ENCODE assay signal across 14 cellular contexts in the genomic region with DNA sequence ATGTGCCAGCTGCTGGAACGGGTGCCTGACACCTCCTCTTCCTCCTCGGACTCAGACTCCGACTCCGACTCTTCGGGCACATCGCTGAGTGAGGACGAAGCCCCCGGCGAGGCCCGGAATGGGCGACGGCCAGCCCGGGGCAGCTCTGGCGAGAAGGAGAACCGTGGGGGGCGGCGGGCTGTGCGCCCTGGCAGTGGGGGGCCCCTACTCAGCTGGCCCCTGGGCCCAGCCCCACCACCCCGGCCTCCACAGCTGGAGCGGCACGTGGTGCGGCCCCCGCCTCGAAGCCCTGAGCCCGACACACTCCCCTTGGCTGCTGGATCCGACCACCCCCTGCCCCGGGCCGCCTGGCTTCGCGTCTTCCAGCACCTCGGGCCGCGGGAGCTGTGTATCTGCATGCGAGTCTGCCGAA. TPM values are rescaled to one million over a fixed set of nuclear protein-coding genes. Genes with fewer than 3 reads are reported as not detected.
DNase-seq lines count a peak whose midpoint lies in the region; ATAC-seq and TF ChIP-seq lines count a peak whose summit lies in the region.
"Had no signal": no experiment of that assay in that cellular context is flagged by ENCODE, and none has a peak within 500 bp of the region (broad histone marks: within the 10 kb centered on the region; RNA-seq: fewer than 3 reads in every experiment).

No MANE protein-coding gene starts in this region.

- no peak for TF ChIP-seq POLR2A in heart left ventricle (IDR thresholded peaks at IDR 0.05)
- no peak for TF ChIP-seq POLR2A in spleen (IDR thresholded peaks at IDR 0.05)

- H3K9me3 Mint-ChIP-seq in chondrocyte (ENCODE audit: low read depth), result no peaks in the 10 kb centered on the region
- H3K9me3 Mint-ChIP-seq: CD4-positive, alpha-beta T cell; IgD-negative memory B cell had no signal

- H3K9me3 ChIP-seq in heart left ventricle (no peaks in the 10 kb centered on the region), right atrium auricular region (no peaks in the 10 kb centered on the region), BLaER1 (no peaks in the 10 kb centered on the region), spleen (no peaks in the 10 kb centered on the region)

- 0 out of 2 replicates have a peak overlapping the region, but pooled peaks have one; percentile 4 for H3K9ac ChIP-seq in BLaER1

- H3K27me3 Mint-ChIP-seq in chondrocyte (ENCODE audit: low read depth), result no peaks in the 10 kb centered on the region
- H3K27me3 Mint-ChIP-seq: CD4-positive, alpha-beta T cell; IgD-negative memory B cell had no signal

- H3K4me3 ChIP-seq in heart left ventricle (no peak overlapping the region), right atrium auricular region (no peak overlapping the region), BLaER1 (no peak overlapping the region), spleen (no peak overlapping the region)

- DNase-seq in heart left ventricle (no peak), right atrium auricular region (ENCODE audit: low spot score) (no peak), chondrocyte (ENCODE audit: low spot score) (peak; percentile 94), spleen (peak; percentile 78), posterior cingulate gyrus (no peak)
- DNase-seq: ACHN; C1 segment of cervical spinal cord; Calu3; CD4-positive, alpha-beta T cell; DMS 273 treated with DMSO at 0.1 percent for 48 hours had no signal

- H3K4me1 Mint-ChIP-seq in chondrocyte (ENCODE audit: low read depth), result peaks cover 13% of the 10 kb centered on the region

- peaks cover 0 to 21% (median 2%) of the 10 kb centered on the region in 12 donors for H3K4me1 ChIP-seq in heart left ventricle
- peaks cover 0 to 13% of the 10 kb centered on the region in 2 donors for H3K4me1 ChIP-seq in right atrium auricular region
- H3K4me1 ChIP-seq in BLaER1, result peaks cover 49% of the 10 kb centered on the region
- peaks cover 0 to 20% (median 5%) of the 10 kb centered on the region in 6 donors for H3K4me1 ChIP-seq in spleen

- ATAC-seq in heart left ventricle (no peak), GM18519 (IDR thresholded peaks at IDR 0.05; ENCODE audit: low FRiP score, unreplicated experiment) (no peak)
- ATAC-seq: HCT116 had no signal

- no peak overlapping the region for H3K4me3 Mint-ChIP-seq in chondrocyte (ENCODE audit: unreplicated experiment)
- H3K4me3 Mint-ChIP-seq: CD4-positive, alpha-beta T cell; IgD-negative memory B cell had no signal

- H3K36me3 ChIP-seq in heart left ventricle, result peaks cover 0 to 47% (median 22%) of the 10 kb centered on the region in 9 donors
- peaks cover 24% of the 10 kb centered on the region for H3K36me3 ChIP-seq in right atrium auricular region
- peaks cover 86% of the 10 kb centered on the region for H3K36me3 ChIP-seq in BLaER1
- peaks cover 0 to 97% (median 31%) of the 10 kb centered on the region in 6 donors for H3K36me3 ChIP-seq in spleen

- intact Hi-C loops in heart left ventricle (cut with DNase I) (no loop called here), spleen (cut with DNase I; ENCODE audit: low total_unique reads) (no loop called here), posterior cingulate gyrus (cut with DNase I) (no loop called here)

- H3K36me3 Mint-ChIP-seq in chondrocyte (ENCODE audit: low read depth), result peaks cover 13% of the 10 kb centered on the region
- H3K36me3 Mint-ChIP-seq: IgD-negative memory B cell had no signal

- peak overlapping the region in 7 of 12 donors; percentile 54 to 76 (median 68) for H3K27ac ChIP-seq in heart left ventricle
- no peak overlapping the region for H3K27ac ChIP-seq in right atrium auricular region
- no peak overlapping the region for H3K27ac ChIP-seq in BLaER1
- H3K27ac ChIP-seq in spleen, result no peak overlapping the region

- whole genome bisulfite sequencing in heart left ventricle, 4 donors, result 90 to 91% (median 91%) methylated on average over 6 to 35 of the region's 35 CpGs
- WGBS in spleen, 5 donors, result 88 to 94% (median 94%) methylated on average over 12 to 35 of the region's 35 CpGs

- H3K27me3 ChIP-seq in heart left ventricle (no peaks in the 10 kb centered on the region), right atrium auricular region (no peaks in the 10 kb centered on the region), BLaER1 (no peaks in the 10 kb centered on the region), spleen (replicated peaks in 1 of 7) (no peaks in the 10 kb centered on the region)

- H3K4me2 ChIP-seq in BLaER1, result no peak overlapping the region

- H3K27ac Mint-ChIP-seq in chondrocyte (ENCODE audit: unreplicated experiment), result no peak overlapping the region
- H3K27ac Mint-ChIP-seq: CD4-positive, alpha-beta T cell had no signal

- peaks cover 24% of the 10 kb centered on the region for H4K20me1 ChIP-seq in BLaER1

- no peak for TF ChIP-seq CTCF in heart left ventricle (IDR thresholded peaks at IDR 0.05)
- no peak for TF ChIP-seq CTCF in right atrium auricular region (IDR thresholded peaks at IDR 0.05)
- TF ChIP-seq CTCF in chondrocyte (IDR thresholded peaks at IDR 0.05), result no peak
- TF ChIP-seq CTCF in spleen (IDR thresholded peaks at IDR 0.05 in 8 of 11, conservative IDR thresholded peaks at IDR 0.05 in 3 of 11), result no peak

RNA-seq across cellular contexts. Expression of gene FBXL19, which starts 6.8 kb away (rescaled TPM):
- total RNA-seq in heart left ventricle (10 to 100 TPM in 2 of 9 donors, 1 to 10 TPM in 7; 4.5 to 15.5 (median 7.9) TPM), right atrium auricular region (1 to 10 TPM; 5.7 to 7.9 TPM), chondrocyte (19.4 to 21.5 TPM (median 20.5 TPM) in 3 replicates), spleen (10 to 100 TPM; 12.4 to 21.0 (median 17.8) TPM)
- polyA plus RNA-seq in heart left ventricle (1 to 10 TPM; 7.9 to 9.1 TPM), spleen (10 to 100 TPM in 1 of 3 donors, 1 to 10 TPM in 2; 4.3 to 24.7 (median 5.5) TPM)

RNA-seq across cellular contexts. Expression of gene ORAI3, which starts 18.7 kb away (rescaled TPM):
- 10 to 100 TPM in 6 of 9 donors, 1 to 10 TPM in 3; 8.5 to 28.9 (median 14.1) TPM for total RNA-seq in heart left ventricle
- polyA plus RNA-seq in heart left ventricle, result 10 to 100 TPM in 1 of 2 donors, 1 to 10 TPM in 1; 8.1 to 10.8 TPM
- 10 to 100 TPM; 22.4 to 23.0 TPM for total RNA-seq in right atrium auricular region
- total RNA-seq in chondrocyte, result 10.3 to 16.0 TPM (median 15.6 TPM) in 3 replicates
- 10 to 100 TPM; 20.7 to 44.8 (median 29.8) TPM for total RNA-seq in spleen
- polyA plus RNA-seq in spleen, result 10 to 100 TPM; 22.2 to 26.2 (median 22.5) TPM

RNA-seq across cellular contexts. Expression of gene SETD1A, which starts 27.4 kb away (rescaled TPM):
- 10 to 100 TPM in 3 of 9 donors, 1 to 10 TPM in 6; 4.6 to 12.1 (median 9.0) TPM for total RNA-seq in heart left ventricle
- polyA plus RNA-seq in heart left ventricle, result 1 to 10 TPM; 8.1 to 9.3 TPM
- 1 to 10 TPM; 3.8 to 8.6 TPM for total RNA-seq in right atrium auricular region
- 15.0 to 18.0 TPM (median 15.8 TPM) in 3 replicates for total RNA-seq in chondrocyte
- total RNA-seq in spleen, result 10 to 100 TPM; 10.1 to 24.9 (median 19.8) TPM
- 10 to 100 TPM in 1 of 3 donors, 1 to 10 TPM in 2; 4.8 to 15.0 (median 8.8) TPM for polyA plus RNA-seq in spleen

RNA-seq across cellular contexts. Expression of gene CTF1, which starts 33.8 kb away (rescaled TPM):
- 10 to 100 TPM in 5 of 9 donors, 1 to 10 TPM in 4; 6.4 to 22.2 (median 12.2) TPM for total RNA-seq in heart left ventricle
- polyA plus RNA-seq in heart left ventricle, result 10 to 100 TPM in 1 of 2 donors, 1 to 10 TPM in 1; 3.7 to 13.5 TPM
- 1 to 10 TPM; 6.5 to 7.6 TPM for total RNA-seq in right atrium auricular region
- total RNA-seq in chondrocyte, result 3.7 to 5.7 TPM (median 4.2 TPM) in 3 replicates
- 1 to 10 TPM in 5 of 7 donors, under 1 TPM in 1, not detected in 1; 0.68 to 3.3 (median 1.4) TPM for total RNA-seq in spleen
- 1 to 10 TPM in 2 of 3 donors, under 1 TPM in 1; 0.61 to 1.3 (median 1.1) TPM for polyA plus RNA-seq in spleen
- polyA plus RNA-seq: IgD-negative memory B cell had no signal

RNA-seq across cellular contexts. Expression of gene BCL7C, which starts 36.3 kb away (rescaled TPM):
- 10 to 100 TPM; 23.1 to 35.5 (median 28.1) TPM for total RNA-seq in heart left ventricle
- 10 to 100 TPM; 30.5 to 43.4 TPM for polyA plus RNA-seq in heart left ventricle
- total RNA-seq in right atrium auricular region, result 10 to 100 TPM; 21.1 to 35.1 TPM
- 34.6 to 37.5 TPM (median 37.3 TPM) in 3 replicates for total RNA-seq in chondrocyte
- total RNA-seq in spleen, result 10 to 100 TPM; 15.5 to 24.3 (median 21.6) TPM
- polyA plus RNA-seq in spleen, result 10 to 100 TPM; 35.6 to 38.7 (median 37.8) TPM

Comparison
In these comparisons a context has a peak if more than half of its experiments do, and no peak if none do; other contexts are left out.
1. H3K27ac ChIP-seq: peak in heart left ventricle (7 of 12); none in right atrium auricular region (0 of 2), BLaER1 (single experiment) and spleen (0 of 8).
2. DNase-seq: peak in chondrocyte (single experiment) and spleen (single experiment); none in heart left ventricle (0 of 5), right atrium auricular region (single experiment) and posterior cingulate gyrus (0 of 10).